In the genomic region with DNA sequence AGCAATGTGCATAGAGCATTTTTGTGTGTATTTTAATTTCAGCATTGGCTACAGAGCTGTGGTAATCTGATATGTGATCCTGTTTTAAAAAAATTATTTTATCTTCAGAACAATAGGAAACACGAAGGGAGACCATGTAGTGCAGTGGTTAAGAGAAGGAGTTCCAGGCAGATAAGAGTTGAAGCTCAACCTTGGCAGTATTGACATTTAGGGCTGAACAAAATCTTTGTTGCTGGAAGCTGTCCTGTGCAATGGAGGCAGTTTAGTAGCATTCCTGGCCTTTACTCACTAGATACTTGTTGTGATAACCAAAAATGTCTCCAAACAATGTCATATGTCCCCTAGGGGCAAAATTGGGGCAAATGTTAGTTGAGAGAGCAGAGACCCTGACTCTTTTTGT, we compare ENCODE assay signal across 14 cellular contexts. TPM values are rescaled to one million over a fixed set of nuclear protein-coding genes. Genes with fewer than 3 reads are reported as not detected.
DNase-seq lines count a peak whose midpoint lies in the region; ATAC-seq and TF ChIP-seq lines count a peak whose summit lies in the region.
"Had no signal": no experiment of that assay in that cellular context is flagged by ENCODE, and none has a peak within 500 bp of the region (broad histone marks: within the 10 kb centered on the region; RNA-seq: fewer than 3 reads in every experiment).

No MANE protein-coding gene starts in this region.

- peaks cover 58% of the 10 kb centered on the region for H3K4me1 ChIP-seq in CD4-positive, CD25-positive, alpha-beta regulatory T cell (ENCODE audit: control insufficient read depth, insufficient read depth, low read length, poor library complexity, severe bottlenecking)
- H3K4me1 ChIP-seq in Loucy (ENCODE audit: insufficient read depth, low read length, poor library complexity, severe bottlenecking) (peaks cover 94% of the 10 kb centered on the region), trophoblast cell (ENCODE audit: control insufficient read depth in 1 of 2, insufficient read depth in 2 of 2, low read length in 2 of 2) (peaks cover 29 to 42% of the 10 kb centered on the region in 2 experiments), heart right ventricle (peaks cover 0 to 39% (median 14%) of the 10 kb centered on the region in 9 donors)
- H3K4me1 ChIP-seq: HAP-1 had no signal

- H2BK12ac ChIP-seq in trophoblast cell (ENCODE audit: low read length) = peak overlapping the region; percentile 88

- no peaks in the 10 kb centered on the region for H3K9me3 Mint-ChIP-seq in CD4-positive, CD25-positive, alpha-beta regulatory T cell
- H3K9me3 Mint-ChIP-seq in effector memory CD8-positive, alpha-beta T cell = no peaks in the 10 kb centered on the region

- peaks cover 3% of the 10 kb centered on the region for H3K36me3 ChIP-seq in CD4-positive, CD25-positive, alpha-beta regulatory T cell (ENCODE audit: control insufficient read depth, insufficient read depth, low read length)
- H3K36me3 ChIP-seq in Loucy (ENCODE audit: insufficient read depth, low read length) = peaks cover 27% of the 10 kb centered on the region; the same call in 1 of the 2 replicates
- H3K36me3 ChIP-seq in trophoblast cell (ENCODE audit: control insufficient read depth in 1 of 2, insufficient read depth in 2 of 2, low read length in 2 of 2) = no peaks in the 10 kb centered on the region
- H3K36me3 ChIP-seq in heart right ventricle = no peaks in the 10 kb centered on the region
- H3K36me3 ChIP-seq: HAP-1 had no signal

- DNase-seq in CD4-positive, CD25-positive, alpha-beta regulatory T cell = no peak
- DNase-seq in effector memory CD8-positive, alpha-beta T cell = no peak
- DNase-seq in trophoblast cell = peak; percentile 57 to 80
- no peak for DNase-seq in caudate nucleus (lab: John Stamatoyannopoulos, UW)
- DNase-seq in heart right ventricle = no peak
- no peak for DNase-seq in sciatic nerve (ENCODE audit: low spot score)
- DNase-seq: NCI-H146, NCI-H2081, NCI-H524 treated with DMSO at 0.1 percent for 48 hours had no signal

- peak overlapping the region; percentile 55 to 90 (median 64) for H3K27ac Mint-ChIP-seq in CD4-positive, CD25-positive, alpha-beta regulatory T cell
- peak overlapping the region; percentile 68 to 71 for H3K27ac Mint-ChIP-seq in effector memory CD8-positive, alpha-beta T cell

- TF ChIP-seq CTCF in Loucy (conservative IDR thresholded peaks at IDR 0.05; ENCODE audit: low read length) = no peak
- no peak for TF ChIP-seq CTCF in heart right ventricle (IDR thresholded peaks at IDR 0.05)

- H4K91ac ChIP-seq in trophoblast cell (ENCODE audit: low read depth, low read length) = peak overlapping the region; percentile 95

- peaks cover 86% of the 10 kb centered on the region for H4K20me1 ChIP-seq in Loucy (ENCODE audit: insufficient read depth, low read length, poor library complexity, severe bottlenecking)

- no peak overlapping the region for H3K23ac ChIP-seq in trophoblast cell (ENCODE audit: low read length)

- H3K27me3 ChIP-seq in CD4-positive, CD25-positive, alpha-beta regulatory T cell (ENCODE audit: control insufficient read depth, insufficient read depth, low read length) = no peaks in the 10 kb centered on the region
- H3K27me3 ChIP-seq in Loucy (ENCODE audit: insufficient read depth, low read length, poor library complexity, severe bottlenecking) (no peaks in the 10 kb centered on the region), trophoblast cell (ENCODE audit: insufficient read depth, low read length) (no peaks in the 10 kb centered on the region), heart right ventricle (no peaks in the 10 kb centered on the region)

- H3K4me2 ChIP-seq in Loucy (ENCODE audit: low read depth, low read length, poor library complexity, severe bottlenecking) (peak overlapping the region; percentile 33), trophoblast cell (ENCODE audit: low read length) (no peak overlapping the region)

- intact Hi-C loops in heart right ventricle (cut with DNase I) = no loop called here
- intact Hi-C loops in sciatic nerve (cut with DNase I) = no loop called here

- H2AFZ ChIP-seq in Loucy (ENCODE audit: low read length) = no peak overlapping the region
- H2AFZ ChIP-seq in trophoblast cell (ENCODE audit: insufficient read depth, low read length, poor library complexity) = no peak overlapping the region

- H3K36me3 Mint-ChIP-seq in CD4-positive, CD25-positive, alpha-beta regulatory T cell = peaks cover 9% of the 10 kb centered on the region
- peaks cover 4% of the 10 kb centered on the region for H3K36me3 Mint-ChIP-seq in effector memory CD8-positive, alpha-beta T cell (ENCODE audit: insufficient read depth)

- H3K79me2 ChIP-seq in Loucy (ENCODE audit: insufficient read depth, low read length) (peaks cover 95% of the 10 kb centered on the region), trophoblast cell (ENCODE audit: control insufficient read depth, insufficient read depth, low read length, poor library complexity) (peaks cover 4% of the 10 kb centered on the region)

- no peak overlapping the region for H3K27ac ChIP-seq in CD4-positive, CD25-positive, alpha-beta regulatory T cell (ENCODE audit: insufficient read depth, low read length, poor library complexity, severe bottlenecking)
- H3K27ac ChIP-seq in trophoblast cell (ENCODE audit: low read depth, low read length) (peak overlapping the region; percentile 73), caudate nucleus (ENCODE audit: low read depth, low read length) (no peak overlapping the region), heart right ventricle (no peak overlapping the region)
- H3K27ac ChIP-seq: SK-N-MC had no signal

- peak overlapping the region; percentile 91 for H3K18ac ChIP-seq in trophoblast cell (ENCODE audit: low read length)

- no peaks in the 10 kb centered on the region for H3K9me2 ChIP-seq in Loucy (replicated peaks; ENCODE audit: low read depth, low read length)

- H3K4me3 Mint-ChIP-seq in CD4-positive, CD25-positive, alpha-beta regulatory T cell = peak overlapping the region in 3 of 4 donors; percentile 19 to 77 (median 22)
- H3K4me3 Mint-ChIP-seq in effector memory CD8-positive, alpha-beta T cell = no peak overlapping the region

- no peak for ATAC-seq in CD4-positive, CD25-positive, alpha-beta regulatory T cell (ENCODE audit: low read depth in 2 of 2)
- ATAC-seq in effector memory CD8-positive, alpha-beta T cell (replicated peaks) = no peak
- ATAC-seq in heart right ventricle = no peak
- ATAC-seq in sciatic nerve = no peak
- ATAC-seq: Panc1, Right ventricle myocardium inferior had no signal

- H2AK5ac ChIP-seq in trophoblast cell (ENCODE audit: low read length) = no peak overlapping the region

- peak overlapping the region; percentile 94 for H2BK5ac ChIP-seq in trophoblast cell (ENCODE audit: low read depth, low read length, poor library complexity)

- peak overlapping the region; percentile 62 for H3K14ac ChIP-seq in trophoblast cell (ENCODE audit: low read length)

- peak overlapping the region; percentile 54 for H4K8ac ChIP-seq in trophoblast cell (ENCODE audit: low read depth, low read length)

- H2BK120ac ChIP-seq in trophoblast cell (ENCODE audit: insufficient read depth, low read length, poor library complexity) = peak overlapping the region; percentile 91

- H3K9me3 ChIP-seq in CD4-positive, CD25-positive, alpha-beta regulatory T cell (ENCODE audit: control insufficient read depth in 2 of 2, low read length in 2 of 2) = no peaks in the 10 kb centered on the region
- H3K9me3 ChIP-seq in Loucy (ENCODE audit: insufficient read depth, low read depth, low read length) (no peaks in the 10 kb centered on the region), trophoblast cell (ENCODE audit: insufficient read depth, low read depth, low read length) (no peaks in the 10 kb centered on the region), heart right ventricle (no peaks in the 10 kb centered on the region)
- H3K9me3 ChIP-seq: HAP-1 had no signal

- WGBS in trophoblast cell (ENCODE audit: extremely low coverage, insufficient coverage, insufficient read length) = no CpG with 5 or more reads among the region's 1 CpG
- 26 to 47% methylated on average over 1 of the region's 1 CpG for WGBS in heart right ventricle, 2 donors

- H3K4me1 Mint-ChIP-seq in CD4-positive, CD25-positive, alpha-beta regulatory T cell = peaks cover 36 to 93% (median 77%) of the 10 kb centered on the region in 4 donors
- H3K4me1 Mint-ChIP-seq in effector memory CD8-positive, alpha-beta T cell (ENCODE audit: low read depth in 2 of 2) = peaks cover 64 to 83% of the 10 kb centered on the region in 2 donors

- no peak overlapping the region for H3K4me3 ChIP-seq in CD4-positive, CD25-positive, alpha-beta regulatory T cell (ENCODE audit: low read depth, low read length)
- H3K4me3 ChIP-seq in Loucy (ENCODE audit: low read length, poor library complexity, severe bottlenecking) (no peak overlapping the region), trophoblast cell (ENCODE audit: low read depth, low read length) (no peak overlapping the region), heart right ventricle (no peak overlapping the region)
- H3K4me3 ChIP-seq: HAP-1, SK-N-MC had no signal

- peak overlapping the region; percentile 39 for H3K4ac ChIP-seq in trophoblast cell (ENCODE audit: low read depth, low read length)

- H3F3A ChIP-seq in Loucy (ENCODE audit: low read depth) = peaks cover 8% of the 10 kb centered on the region

- no peaks in the 10 kb centered on the region for H3K27me3 Mint-ChIP-seq in CD4-positive, CD25-positive, alpha-beta regulatory T cell
- no peaks in the 10 kb centered on the region for H3K27me3 Mint-ChIP-seq in effector memory CD8-positive, alpha-beta T cell

- no peak overlapping the region for H4K12ac ChIP-seq in trophoblast cell (ENCODE audit: low read depth, low read length)

- peaks cover 20% of the 10 kb centered on the region for H3K79me1 ChIP-seq in trophoblast cell (ENCODE audit: low read length)

- peak overlapping the region; percentile 20 for H3K9ac ChIP-seq in Loucy (ENCODE audit: low read depth, low read length, poor library complexity, severe bottlenecking)
- H3K9ac ChIP-seq in trophoblast cell (ENCODE audit: low read length) = no peak overlapping the region

RNA-seq across cellular contexts. Expression of gene CHST11, which starts 59.2 kb away (rescaled TPM):
- total RNA-seq in CD4-positive, CD25-positive, alpha-beta regulatory T cell = 192 TPM
- 100 to 1,000 TPM in 2 of 4 donors, 10 to 100 TPM in 2; 70.2 to 114 (median 99.5) TPM for polyA plus RNA-seq in CD4-positive, CD25-positive, alpha-beta regulatory T cell
- polyA plus RNA-seq in trophoblast cell (2013) = 22.6 and 22.9 TPM in 2 replicates
- total RNA-seq in heart right ventricle (10 to 100 TPM in 2 of 10 donors, 1 to 10 TPM in 8; 2.7 to 12.7 (median 4.5) TPM), sciatic nerve (19.2 TPM)
- polyA plus RNA-seq in heart right ventricle = 1 to 10 TPM; 1.1 to 1.2 TPM

Comparison
In these comparisons a context has a peak if more than half of its experiments do, and no peak if none do; other contexts are left out.
1. DNase-seq: peak in trophoblast cell (2 of 2); none in CD4-positive, CD25-positive, alpha-beta regulatory T cell (0 of 3), effector memory CD8-positive, alpha-beta T cell (0 of 3), caudate nucleus (0 of 61), heart right ventricle (0 of 2) and sciatic nerve (single experiment).
2. H3K4me3 Mint-ChIP-seq: peak in CD4-positive, CD25-positive, alpha-beta regulatory T cell (3 of 4); none in effector memory CD8-positive, alpha-beta T cell (0 of 2).